In genomic region chr19:55476100-55476775, GRCh38 we compare ENCODE assay signal across 1 cellular context.
TF ChIP-seq lines count a peak whose summit lies in the region.

ZNF628 (plus strand) TSS chr19:55476617; CDS start chr19:55479911, 3,294 bp downstream.

TF ChIP-seq in HepG2, 621 proteins besides CTCF, POLR2A, EP300 and RAD21 (continued from another document and continues in another):
- TF ChIP-seq IRF1 (CRISPR knock-in tag; IDR thresholded peaks at IDR 0.05; ENCODE audit: low read depth) (peak; percentile 90; the same call in 1 of the 2 replicates), SRSF4 (IDR thresholded peaks at IDR 0.05; ENCODE audit: low read depth, low read length, poor library complexity, severe bottlenecking) (no peak), ATF7 (IDR thresholded peaks at IDR 0.05) (no peak), ATF7 (CRISPR knock-in tag; IDR thresholded peaks at IDR 0.05) (0 out of 2 replicates have a peak, but pooled peaks have one; percentile 70), ZNF878 (CRISPR knock-in tag; IDR thresholded peaks at IDR 0.05) (no peak), ZBTB46 (CRISPR knock-in tag; IDR thresholded peaks at IDR 0.05; ENCODE audit: borderline replicate concordance) (0 out of 2 replicates have a peak, but pooled peaks have one; percentile 35), NFE2L2 (IDR thresholded peaks at IDR 0.05; ENCODE audit: low read length) (no peak), TIGD3 (CRISPR knock-in tag; IDR thresholded peaks at IDR 0.05; ENCODE audit: borderline replicate concordance) (peak; percentile 64; the same call in 1 of the 2 replicates), GPBP1L1 (CRISPR knock-in tag; IDR thresholded peaks at IDR 0.05) (no peak), ZNF484 (CRISPR knock-in tag; IDR thresholded peaks at IDR 0.05; ENCODE audit: borderline replicate concordance, low read depth) (peak; percentile 89; the same call in 1 of the 2 replicates), RXRA (CRISPR knock-in tag; IDR thresholded peaks at IDR 0.05) (peak; percentile 70), ZNF720 (CRISPR knock-in tag; IDR thresholded peaks at IDR 0.05) (no peak), ZBED4 (CRISPR knock-in tag; IDR thresholded peaks at IDR 0.05; ENCODE audit: borderline replicate concordance) (peak; percentile 56; the same call in 1 of the 2 replicates), PLRG1 (conservative IDR thresholded peaks at IDR 0.05) (no peak), ZNF605 (CRISPR knock-in tag; IDR thresholded peaks at IDR 0.05) (peak; percentile 98), TERF1 (CRISPR knock-in tag; IDR thresholded peaks at IDR 0.05) (peak; percentile 88; the same call in 1 of the 2 replicates), ZNF768 (CRISPR knock-in tag; IDR thresholded peaks at IDR 0.05) (peak; percentile 54; the same call in 1 of the 2 replicates), ZNF367 (CRISPR knock-in tag; IDR thresholded peaks at IDR 0.05; ENCODE audit: borderline replicate concordance) (0 out of 2 replicates have a peak, but pooled peaks have one; percentile 81), FOXA1 (IDR thresholded peaks at IDR 0.05) (no peak), FOXA1 (CRISPR knock-in tag; IDR thresholded peaks at IDR 0.05) (no peak), KAT2B (IDR thresholded peaks at IDR 0.05; ENCODE audit: borderline replicate concordance, low read depth, low read length) (no peak), ATF2 (CRISPR knock-in tag; IDR thresholded peaks at IDR 0.05) (peak; percentile 40; the same call in 1 of the 2 replicates), ZNF354B (CRISPR knock-in tag; IDR thresholded peaks at IDR 0.05) (peak; percentile 48; the same call in 1 of the 2 replicates), ZNF263 (CRISPR knock-in tag; IDR thresholded peaks at IDR 0.05) (peak; percentile 61), PRDM4 (CRISPR knock-in tag; IDR thresholded peaks at IDR 0.05; ENCODE audit: borderline replicate concordance) (no peak), ZNF12 (CRISPR knock-in tag; IDR thresholded peaks at IDR 0.05) (peak; percentile 68; the same call in 1 of the 2 replicates), HNF1A (IDR thresholded peaks at IDR 0.05; ENCODE audit: low read depth) (no peak), HNF1A (CRISPR knock-in tag; IDR thresholded peaks at IDR 0.05; ENCODE audit: borderline replicate concordance) (peak; percentile 34; the same call in 1 of the 2 replicates), FOXO4 (CRISPR knock-in tag; conservative IDR thresholded peaks at IDR 0.05) (no peak), ZNF253 (CRISPR knock-in tag; IDR thresholded peaks at IDR 0.05; ENCODE audit: borderline replicate concordance) (0 out of 2 replicates have a peak, but pooled peaks have one; percentile 73), HCFC1 (IDR thresholded peaks at IDR 0.05; ENCODE audit: low read depth, low read length) (peak; percentile 92), ZNF333 (CRISPR knock-in tag; IDR thresholded peaks at IDR 0.05; ENCODE audit: borderline replicate concordance) (peak; percentile 53; the same call in 1 of the 2 replicates), PRMT3 (CRISPR knock-in tag; IDR thresholded peaks at IDR 0.05; ENCODE audit: borderline replicate concordance, low read depth) (no peak), ZNF776 (CRISPR knock-in tag; IDR thresholded peaks at IDR 0.05) (peak; percentile 89)
